1 cellular context compared by ENCODE assay signal in genomic region chr20:32761831-32762753, GRCh38.
TF ChIP-seq lines count a peak whose summit lies in the region.

TSS of gene DNMT3B (plus strand) at chr20:32762385. CDS start at chr20:32780324, 17,939 bp downstream.

TF ChIP-seq in HepG2, 621 proteins besides CTCF, POLR2A, EP300 and RAD21 (continued from another document and continues in another):
- TF ChIP-seq HNF4G (IDR thresholded peaks at IDR 0.05; ENCODE audit: borderline replicate concordance, low read depth, low read length) (peak; percentile 4; the same call in 1 of the 2 replicates), HNF4G (CRISPR knock-in tag; IDR thresholded peaks at IDR 0.05; ENCODE audit: borderline replicate concordance, low read depth) (0 out of 2 replicates have a peak, but pooled peaks have one; percentile 33), ZBTB4 (CRISPR knock-in tag; IDR thresholded peaks at IDR 0.05; ENCODE audit: borderline replicate concordance) (no peak), ZBTB43 (CRISPR knock-in tag; conservative IDR thresholded peaks at IDR 0.05) (no peak), RARG (CRISPR knock-in tag; IDR thresholded peaks at IDR 0.05; ENCODE audit: low read depth) (no peak), SYNCRIP (IDR thresholded peaks at IDR 0.05; ENCODE audit: insufficient read depth, low read depth, low read length) (no peak), FOXM1 (CRISPR knock-in tag; IDR thresholded peaks at IDR 0.05) (no peak), MTA3 (CRISPR knock-in tag; IDR thresholded peaks at IDR 0.05) (no peak), TOE1 (CRISPR knock-in tag; IDR thresholded peaks at IDR 0.05) (no peak), ZBTB39 (CRISPR knock-in tag; IDR thresholded peaks at IDR 0.05) (0 out of 2 replicates have a peak, but pooled peaks have one; percentile 13), ZNF563 (CRISPR knock-in tag; IDR thresholded peaks at IDR 0.05) (peak; percentile 50; the same call in 1 of the 2 replicates), ZBTB26 (CRISPR knock-in tag; IDR thresholded peaks at IDR 0.05; ENCODE audit: borderline replicate concordance) (no peak), ZNF576 (CRISPR knock-in tag; IDR thresholded peaks at IDR 0.05) (no peak), HIC2 (CRISPR knock-in tag; IDR thresholded peaks at IDR 0.05; ENCODE audit: low read depth) (no peak), ARNTL (CRISPR knock-in tag; IDR thresholded peaks at IDR 0.05) (no peak), HOXA5 (CRISPR knock-in tag; IDR thresholded peaks at IDR 0.05) (no peak), ZHX2 (IDR thresholded peaks at IDR 0.05; ENCODE audit: low read depth) (peak; percentile 21; the same call in 1 of the 2 replicates), ZHX2 (CRISPR knock-in tag; IDR thresholded peaks at IDR 0.05; ENCODE audit: borderline replicate concordance) (no peak; the same call in 1 of the 2 replicates), ZNF746 (CRISPR knock-in tag; IDR thresholded peaks at IDR 0.05) (no peak; the same call in 1 of the 2 replicates), TBP (CRISPR knock-in tag; IDR thresholded peaks at IDR 0.05) (no peak; the same call in 1 of the 2 replicates), ZNF292 (CRISPR knock-in tag; IDR thresholded peaks at IDR 0.05; ENCODE audit: borderline replicate concordance, low read depth) (peak; percentile 47; the same call in 1 of the 2 replicates), DMTF1 (CRISPR knock-in tag; IDR thresholded peaks at IDR 0.05) (no peak), ATM (IDR thresholded peaks at IDR 0.05; ENCODE audit: borderline replicate concordance) (no peak), MAFG (CRISPR knock-in tag; IDR thresholded peaks at IDR 0.05) (no peak), ATF7-NPFF (CRISPR knock-in tag; IDR thresholded peaks at IDR 0.05; ENCODE audit: low read depth) (peak; percentile 71; the same call in 1 of the 2 replicates), ZFP36L1 (CRISPR knock-in tag; IDR thresholded peaks at IDR 0.05) (no peak)
